ENCODE assay signal across 16 cellular contexts in genomic region chr5:107680099-107680498, GRCh38. TPM values are rescaled to one million over a fixed set of nuclear protein-coding genes. Genes with fewer than 3 reads are reported as not detected.
DNase-seq lines count a peak whose midpoint lies in the region; TF ChIP-seq lines count a peak whose summit lies in the region.
"Had no signal": no experiment of that assay in that cellular context is flagged by ENCODE, and none has a peak within 500 bp of the region (broad histone marks: within the 10 kb centered on the region; RNA-seq: fewer than 3 reads in every experiment).

No MANE protein-coding gene starts in this region.

- in situ Hi-C loops in brain microvascular endothelial cell (cut with HindIII; ENCODE audit: low pct_ligation_motif_present, low sequenced_read_pairs) = no loop called here

- no peaks in the 10 kb centered on the region for H3K36me3 ChIP-seq in brain microvascular endothelial cell (replicated peaks)
- H3K36me3 ChIP-seq: BLaER1 had no signal

- TF ChIP-seq CTCF in brain microvascular endothelial cell (IDR thresholded peaks at IDR 0.05; ENCODE audit: low read depth, low read length, missing control alignments) = no peak

- H3K4me3 ChIP-seq in brain microvascular endothelial cell (ENCODE audit: low read depth, low read length) = no peak overlapping the region
- H3K4me3 ChIP-seq: BLaER1, GM23338 had no signal

- DNase-seq in DMS53 (lab: John Stamatoyannopoulos, UW) (peak; percentile 6), DMS53 treated with DMSO at 0.1 percent for 48 hours (lab: John Stamatoyannopoulos, UW; ENCODE audit: unreplicated experiment) (no peak), NCI-H69 (lab: John Stamatoyannopoulos, UW) (peak; percentile 42), SK-N-DZ (ENCODE audit: low spot score) (peak; percentile 28), iPS-NIHi11 (ENCODE audit: low spot score) (peak; percentile 11), brain microvascular endothelial cell (no peak), NCI-H2081 (lab: John Stamatoyannopoulos, UW) (no peak)
- DNase-seq: 8988T; CD4-positive, alpha-beta memory T cell; DMS79; GDM1; HFFc6; IMR-90 had no signal

- H3K27me3 ChIP-seq in brain microvascular endothelial cell (replicated peaks) = no peaks in the 10 kb centered on the region
- H3K27me3 ChIP-seq: BLaER1 had no signal

- H3K27ac ChIP-seq in brain microvascular endothelial cell = no peak overlapping the region
- H3K27ac ChIP-seq: BLaER1 had no signal

RNA-seq across cellular contexts. Expression of gene EFNA5, which starts 9.4 kb away (rescaled TPM):
- 8.6 and 12.1 TPM in 2 replicates for polyA plus RNA-seq in SK-N-DZ (2014; cell fraction: cytosol; rRNA removed)
- polyA plus RNA-seq in SK-N-DZ (2014; cell fraction: nucleus; rRNA removed) = 11.7 and 12.6 TPM in 2 replicates
- polyA plus RNA-seq: CD14-positive monocyte; CD4-positive, alpha-beta memory T cell had no signal

Comparison
In these comparisons a context has a peak if more than half of its experiments do, and no peak if none do; other contexts are left out.
1. DNase-seq: peak in DMS53 (single experiment), NCI-H69 (single experiment), SK-N-DZ (single experiment) and iPS-NIHi11 (single experiment); none in DMS53 treated with DMSO at 0.1 percent for 48 hours (single experiment), brain microvascular endothelial cell (single experiment) and NCI-H2081 (0 of 2).